ENCODE assay signal across 11 cellular contexts in the genomic region with DNA sequence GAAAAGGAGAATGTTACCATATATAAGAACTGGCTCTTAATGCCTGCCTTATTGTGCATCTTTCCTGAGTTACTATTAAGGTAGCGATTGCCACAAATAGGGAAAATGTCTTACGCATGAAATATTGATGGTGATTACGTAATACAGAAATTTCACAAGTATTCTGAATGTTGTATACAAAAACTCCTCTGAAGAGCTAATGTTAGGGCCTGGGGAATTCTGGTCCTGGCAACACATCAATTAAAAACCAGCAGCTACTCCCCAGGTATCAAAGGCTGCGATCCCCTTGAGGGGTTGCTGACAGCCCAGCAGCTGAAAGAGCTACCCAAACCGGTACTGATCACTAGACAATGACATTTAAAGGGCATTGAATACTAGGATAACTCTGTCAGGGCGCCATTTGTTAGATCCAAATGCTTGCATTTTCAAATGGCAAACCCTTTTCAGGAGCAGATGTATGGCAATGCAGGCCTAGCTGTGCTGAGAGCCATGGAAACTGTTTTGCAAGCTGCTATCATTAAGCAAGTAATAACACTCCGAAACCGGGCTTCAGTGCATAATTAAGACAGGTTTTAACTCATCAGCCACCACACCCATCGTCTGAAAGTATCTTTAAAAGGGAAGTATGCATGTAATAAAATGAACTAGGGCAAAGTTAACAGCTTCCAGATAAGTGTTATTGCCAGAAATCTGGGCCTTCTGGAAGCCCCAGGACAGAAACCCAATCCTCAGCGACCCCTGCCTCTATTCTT.
DNase-seq lines count a peak whose midpoint lies in the region; ATAC-seq lines count a peak whose summit lies in the region.
"Had no signal": no experiment of that assay in that cellular context is flagged by ENCODE, and none has a peak within 500 bp of the region (broad histone marks: within the 10 kb centered on the region; RNA-seq: fewer than 3 reads in every experiment).

No MANE protein-coding gene starts in this region.

- ATAC-seq in GM21529 (IDR thresholded peaks at IDR 0.05; ENCODE audit: unreplicated experiment) (peak; percentile 34), HG03571 (IDR thresholded peaks at IDR 0.05; ENCODE audit: unreplicated experiment) (no peak)
- ATAC-seq: left ventricle myocardium superior had no signal

- H3K27ac ChIP-seq in substantia nigra (ENCODE audit: low read depth, low read length, poor library complexity, severe bottlenecking) = peak overlapping the region; percentile 56

- DNase-seq in NCI-H526 treated with DMSO at 0.1 percent for 48 hours (lab: John Stamatoyannopoulos, UW) (peak; percentile 39), fibroblast of gingiva (ENCODE audit: low read depth) (peak; percentile 47), substantia nigra (lab: John Stamatoyannopoulos, UW) (no peak), SK-N-DZ (ENCODE audit: low spot score) (no peak), NCI-H446 treated with DMSO at 0.1 percent for 48 hours (lab: John Stamatoyannopoulos, UW) (no peak), HuH-7 (ENCODE audit: low spot score) (no peak)
- DNase-seq: activated CD4-positive, alpha-beta memory T cell treated with anti-CD3 and anti-CD28 coated beads for 36 hours; left ventricle myocardium superior; NCI-H1092 had no signal

Comparison
In these comparisons a context has a peak if more than half of its experiments do, and no peak if none do; other contexts are left out.
1. DNase-seq: peak in NCI-H526 treated with DMSO at 0.1 percent for 48 hours (single experiment) and fibroblast of gingiva (single experiment); none in substantia nigra (0 of 49), SK-N-DZ (single experiment), NCI-H446 treated with DMSO at 0.1 percent for 48 hours (single experiment) and HuH-7 (single experiment).